19 cellular contexts compared by ENCODE assay signal in genomic region chr2:219539295-219539788, GRCh38. TPM values are rescaled to one million over a fixed set of nuclear protein-coding genes. Genes with fewer than 3 reads are reported as not detected.
DNase-seq lines count a peak whose midpoint lies in the region; ATAC-seq and TF ChIP-seq lines count a peak whose summit lies in the region.
"Had no signal": no experiment of that assay in that cellular context is flagged by ENCODE, and none has a peak within 500 bp of the region (broad histone marks: within the 10 kb centered on the region; RNA-seq: fewer than 3 reads in every experiment).

No MANE protein-coding gene starts in this region.

- H3K27me3 Mint-ChIP-seq in brain = peaks cover 2% of the 10 kb centered on the region
- no peaks in the 10 kb centered on the region for H3K27me3 Mint-ChIP-seq in activated CD4-positive, alpha-beta T cell treated with anti-CD3 and anti-CD28 coated beads for 36 hours

- H3K27ac ChIP-seq in RWPE1 = peak overlapping the region; percentile 64
- H3K27ac ChIP-seq: C4-2B, SJCRH30 had no signal

- DNase-seq in RWPE1 (ENCODE audit: low spot score) (no peak), retina (peak; percentile 42), ecto neural progenitor cell (ENCODE audit: low spot score) (no peak)
- DNase-seq in activated CD4-positive, alpha-beta T cell treated with anti-CD3 and anti-CD28 coated beads for 36 hours = no peak
- DNase-seq: ACHN, GOT3, Karpas-422, NCI-H1417 treated with DMSO at 0.1 percent for 48 hours, NCI-H187 treated with DMSO at 0.1 percent for 48 hours, NCI-H2227 treated with DMSO at 0.1 percent for 48 hours, NCI-H524, NCI-H82, PC-3, RPMI8226, SJCRH30 had no signal

- CTCF ChIA-PET in RWPE1 (lab: Yijun Ruan, JAX) = interaction anchor here (5.5 kb wide), 1 partner anchor 9 kb away, joined by 25 read pairs; no protein-coding TSS in a partner anchor
- CTCF ChIA-PET in activated CD4-positive, alpha-beta T cell treated with anti-CD3 and anti-CD28 coated beads for 36 hours (lab: Charles Lee) = interaction anchor here (0.8 to 6.9 kb wide), 4 partner anchors 10 to 104 kb away, joined by 3 to 55 read pairs (median 6); no protein-coding TSS in a partner anchor

- ATAC-seq in HG03354 (IDR thresholded peaks at IDR 0.05; ENCODE audit: poor library complexity, severe bottlenecking, unreplicated experiment) = no peak
- no peak for ATAC-seq in activated CD4-positive, alpha-beta T cell treated with anti-CD3 and anti-CD28 coated beads for 36 hours
- ATAC-seq: PC-3 had no signal

- TF ChIP-seq CTCF in RWPE1 (conservative IDR thresholded peaks at IDR 0.05; ENCODE audit: low read depth) (no peak), brain (conservative IDR thresholded peaks at IDR 0.05) (no peak)

- POLR2A ChIA-PET in RWPE1 (lab: Yijun Ruan, JAX; ENCODE audit: low non-redundant PET) = no interaction called here
- POLR2A ChIA-PET in activated CD4-positive, alpha-beta T cell treated with anti-CD3 and anti-CD28 coated beads for 36 hours (lab: Charles Lee) = interaction anchor here (0.8 kb wide), 1 partner anchor 28 kb away, joined by 3 read pairs; no protein-coding TSS in a partner anchor

- peak overlapping the region in 4 of 5 experiments; percentile 94 to 96 (median 96) for H3K27ac Mint-ChIP-seq in brain
- H3K27ac Mint-ChIP-seq in activated CD4-positive, alpha-beta T cell treated with anti-CD3 and anti-CD28 coated beads for 36 hours = no peak overlapping the region

- H3K4me1 Mint-ChIP-seq in brain = peaks cover 62% of the 10 kb centered on the region
- H3K4me1 Mint-ChIP-seq in activated CD4-positive, alpha-beta T cell treated with anti-CD3 and anti-CD28 coated beads for 36 hours = peaks cover 17% of the 10 kb centered on the region

- peaks cover 0 to under 1% (median 0%) of the 10 kb centered on the region in 5 experiments for H3K9me3 Mint-ChIP-seq in brain
- no peaks in the 10 kb centered on the region for H3K9me3 Mint-ChIP-seq in activated CD4-positive, alpha-beta T cell treated with anti-CD3 and anti-CD28 coated beads for 36 hours (ENCODE audit: low read depth)

- H3K36me3 Mint-ChIP-seq in brain = peaks cover 22% of the 10 kb centered on the region
- peaks cover 11% of the 10 kb centered on the region for H3K36me3 Mint-ChIP-seq in activated CD4-positive, alpha-beta T cell treated with anti-CD3 and anti-CD28 coated beads for 36 hours (ENCODE audit: low read depth)

- peak overlapping the region in 1 of 5 experiments; percentile 40 for H3K4me3 Mint-ChIP-seq in brain
- H3K4me3 Mint-ChIP-seq in activated CD4-positive, alpha-beta T cell treated with anti-CD3 and anti-CD28 coated beads for 36 hours = no peak overlapping the region

- intact Hi-C loops in activated CD4-positive, alpha-beta T cell treated with anti-CD3 and anti-CD28 coated beads for 36 hours (cut with DNase I, micrococcal nuclease) = no loop called here

RNA-seq across cellular contexts. Expression of gene CHPF, which starts 4.3 kb away (rescaled TPM):
- 41.6 TPM for polyA plus RNA-seq in brain (ENCODE audit: insufficient read depth, low read depth, low replicate concordance)
- total RNA-seq in activated CD4-positive, alpha-beta T cell treated with anti-CD3 and anti-CD28 coated beads for 36 hours = 10 to 100 TPM; 14.1 to 17.1 TPM

RNA-seq across cellular contexts. Expression of gene TMEM198, which starts 4.5 kb away (rescaled TPM):
- 23.1 TPM for polyA plus RNA-seq in brain (ENCODE audit: insufficient read depth, low read depth, low replicate concordance)
- total RNA-seq in activated CD4-positive, alpha-beta T cell treated with anti-CD3 and anti-CD28 coated beads for 36 hours = 1 to 10 TPM; 2.4 to 2.7 TPM

RNA-seq across cellular contexts. Expression of gene ASIC4, which starts 25.1 kb away (rescaled TPM):
- 1.2 TPM for polyA plus RNA-seq in brain (ENCODE audit: insufficient read depth, low read depth, low replicate concordance)
- not detected for total RNA-seq in activated CD4-positive, alpha-beta T cell treated with anti-CD3 and anti-CD28 coated beads for 36 hours
- total RNA-seq: MCF 10A had no signal

RNA-seq across cellular contexts. Expression of gene OBSL1, which starts 32.0 kb away (rescaled TPM):
- 91.4 TPM for polyA plus RNA-seq in brain (ENCODE audit: insufficient read depth, low read depth, low replicate concordance)
- total RNA-seq in activated CD4-positive, alpha-beta T cell treated with anti-CD3 and anti-CD28 coated beads for 36 hours = 1 to 10 TPM; 1.0 to 1.9 TPM

RNA-seq across cellular contexts. Expression of gene INHA, which starts 32.8 kb away (rescaled TPM):
- 0.37 TPM for polyA plus RNA-seq in brain (ENCODE audit: insufficient read depth, low read depth, low replicate concordance)
- not detected for total RNA-seq in activated CD4-positive, alpha-beta T cell treated with anti-CD3 and anti-CD28 coated beads for 36 hours
